In the genomic region with DNA sequence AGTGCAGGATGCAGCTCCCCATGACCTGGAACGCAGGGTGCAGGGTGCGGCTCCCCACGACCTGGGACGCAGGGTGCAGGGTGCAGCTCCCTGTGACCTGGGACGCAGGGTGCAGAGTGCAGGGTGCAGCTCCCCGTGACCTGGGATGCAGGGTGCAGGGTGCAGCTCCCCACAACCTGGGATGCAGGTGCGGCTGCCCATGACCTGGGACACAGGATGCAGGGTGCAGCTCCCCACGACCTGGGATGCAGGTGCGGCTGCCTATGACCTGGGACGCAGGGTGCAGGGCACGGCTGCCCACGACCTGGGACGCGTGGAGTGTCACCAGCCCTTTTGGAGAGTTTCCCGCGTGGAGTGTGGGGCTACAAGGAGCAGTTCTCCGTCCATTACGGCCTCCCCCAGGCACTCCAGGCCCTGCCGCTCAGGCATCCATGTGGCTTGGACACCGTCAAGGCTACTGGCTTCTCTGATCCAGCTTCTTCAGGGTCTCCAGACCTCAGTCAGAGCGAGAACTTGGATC, we compare ENCODE assay signal across 17 cellular contexts.
"Had no signal": no experiment of that assay in that cellular context is flagged by ENCODE, and none has a peak within 500 bp of the region (broad histone marks: within the 10 kb centered on the region; RNA-seq: fewer than 3 reads in every experiment).

No MANE protein-coding gene starts in this region.

- H3K9me3 ChIP-seq: heart left ventricle, lower lobe of right lung, neutrophil, suprapubic skin, upper lobe of left lung had no signal

- H3K36me3 ChIP-seq: brain microvascular endothelial cell, heart left ventricle, lower lobe of right lung, neutrophil, suprapubic skin, upper lobe of left lung had no signal

- H3K4me3 ChIP-seq: heart left ventricle, lower lobe of right lung, suprapubic skin, upper lobe of left lung had no signal

- ATAC-seq: activated T-cell treated with anti-CD3 and anti-CD28 coated beads, Interleukin-2, amount 50 U/mL, for 72 hours; heart left ventricle had no signal

- H3K27ac ChIP-seq: brain microvascular endothelial cell, heart left ventricle, lower lobe of right lung, neutrophil, suprapubic skin, upper lobe of left lung had no signal

- H3K27me3 ChIP-seq: brain microvascular endothelial cell, heart left ventricle, neutrophil, suprapubic skin, upper lobe of left lung had no signal

- DNase-seq: activated CD4-positive, alpha-beta T cell treated with anti-CD3 and anti-CD28 coated beads, Interleukin-2, amount 10 ng/mL, durations not matched to agents 7 days and 5 days; activated CD8-positive, alpha-beta memory T cell treated with anti-CD3 and anti-CD28 coated beads, Interleukin-2, amount 50 U/mL, for 48 hours; activated naive CD8-positive, alpha-beta T cell treated with anti-CD3 and anti-CD28 coated beads, Interleukin-2, amount 10 ng/mL, durations not matched to agents 7 days and 5 days; activated T-cell treated with anti-CD3 and anti-CD28 coated beads, Interleukin-2, amount 50 U/mL, for 72 hours; cerebellar nuclear complex; effector memory CD4-positive, alpha-beta T cell; heart left ventricle; left colon; lower lobe of right lung; midbrain; stimulated activated CD4-positive, alpha-beta T cell treated with anti-CD3 and anti-CD28 coated beads, Interleukin-2, amount 100 ng/mL, for 48 hours; stimulated activated naive B cell treated with anti-CD40 and anti-IgM and Interleukin-4, amounts not matched to agents 10 μg/mL and 1 μg/mL and 100 μg/mL, for 72 hours; upper lobe of left lung had no signal

- FAIRE-seq: frontal cortex had no signal
